Comparison of ENCODE assay signal across 1 cellular context in genomic region chr13:103965506-103966243, GRCh38.
TF ChIP-seq lines count a peak whose summit lies in the region.

No MANE protein-coding gene starts in this region.

TF ChIP-seq in H1, 55 proteins besides CTCF, POLR2A, EP300 and RAD21 (continued from another document):
- TF ChIP-seq SP4 (IDR thresholded peaks at IDR 0.05; ENCODE audit: low read length) (no peak), CTBP2 (IDR thresholded peaks at IDR 0.05; ENCODE audit: borderline replicate concordance, insufficient read depth, insufficient read length, low read length) (no peak), RNF2 (IDR thresholded peaks at IDR 0.05; ENCODE audit: borderline replicate concordance, low read depth, low read length, missing control alignments, poor library complexity, severe bottlenecking) (no peak)
